1 cellular context compared by ENCODE assay signal in genomic region chr16:53346-54236, GRCh38.
A peak's percentile ranks its signal among the peaks of the same experiment; 100 is the strongest.
TF ChIP-seq lines count a peak whose summit lies in the region.

TSS of gene POLR3K (minus strand) at chr16:53608. CDS start at chr16:53586, 22 bp downstream.
TSS of gene SNRNP25 (plus strand) at chr16:53828. CDS start at chr16:54017, 189 bp downstream.

TF ChIP-seq in HepG2, 621 proteins besides CTCF, POLR2A, EP300 and RAD21 (continued from another document and continues in another):
- TF ChIP-seq, protein P1, sequence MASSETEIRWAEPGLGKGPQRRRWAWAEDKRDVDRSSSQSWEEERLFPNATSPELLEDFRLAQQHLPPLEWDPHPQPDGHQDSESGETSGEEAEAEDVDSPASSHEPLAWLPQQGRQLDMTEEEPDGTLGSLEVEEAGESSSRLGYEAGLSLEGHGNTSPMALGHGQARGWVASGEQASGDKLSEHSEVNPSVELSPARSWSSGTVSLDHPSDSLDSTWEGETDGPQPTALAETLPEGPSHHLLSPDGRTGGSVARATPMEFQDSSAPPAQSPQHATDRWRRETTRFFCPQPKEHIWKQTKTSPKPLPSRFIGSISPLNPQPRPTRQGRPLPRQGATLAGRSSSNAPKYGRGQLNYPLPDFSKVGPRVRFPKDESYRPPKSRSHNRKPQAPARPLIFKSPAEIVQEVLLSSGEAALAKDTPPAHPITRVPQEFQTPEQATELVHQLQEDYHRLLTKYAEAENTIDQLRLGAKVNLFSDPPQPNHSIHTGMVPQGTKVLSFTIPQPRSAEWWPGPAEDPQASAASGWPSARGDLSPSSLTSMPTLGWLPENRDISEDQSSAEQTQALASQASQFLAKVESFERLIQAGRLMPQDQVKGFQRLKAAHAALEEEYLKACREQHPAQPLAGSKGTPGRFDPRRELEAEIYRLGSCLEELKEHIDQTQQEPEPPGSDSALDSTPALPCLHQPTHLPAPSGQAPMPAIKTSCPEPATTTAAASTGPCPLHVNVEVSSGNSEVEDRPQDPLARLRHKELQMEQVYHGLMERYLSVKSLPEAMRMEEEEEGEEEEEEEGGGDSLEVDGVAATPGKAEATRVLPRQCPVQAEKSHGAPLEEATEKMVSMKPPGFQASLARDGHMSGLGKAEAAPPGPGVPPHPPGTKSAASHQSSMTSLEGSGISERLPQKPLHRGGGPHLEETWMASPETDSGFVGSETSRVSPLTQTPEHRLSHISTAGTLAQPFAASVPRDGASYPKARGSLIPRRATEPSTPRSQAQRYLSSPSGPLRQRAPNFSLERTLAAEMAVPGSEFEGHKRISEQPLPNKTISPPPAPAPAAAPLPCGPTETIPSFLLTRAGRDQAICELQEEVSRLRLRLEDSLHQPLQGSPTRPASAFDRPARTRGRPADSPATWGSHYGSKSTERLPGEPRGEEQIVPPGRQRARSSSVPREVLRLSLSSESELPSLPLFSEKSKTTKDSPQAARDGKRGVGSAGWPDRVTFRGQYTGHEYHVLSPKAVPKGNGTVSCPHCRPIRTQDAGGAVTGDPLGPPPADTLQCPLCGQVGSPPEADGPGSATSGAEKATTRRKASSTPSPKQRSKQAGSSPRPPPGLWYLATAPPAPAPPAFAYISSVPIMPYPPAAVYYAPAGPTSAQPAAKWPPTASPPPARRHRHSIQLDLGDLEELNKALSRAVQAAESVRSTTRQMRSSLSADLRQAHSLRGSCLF (CRISPR knock-in tag; IDR thresholded peaks at IDR 0.05; ENCODE audit: borderline replicate concordance) = no peak
- TF ChIP-seq ZFX (CRISPR knock-in tag; IDR thresholded peaks at IDR 0.05; ENCODE audit: low read depth) (peak; percentile 85), ZNF577 (CRISPR knock-in tag; IDR thresholded peaks at IDR 0.05; ENCODE audit: borderline replicate concordance, low read depth) (no peak), ZNF615 (CRISPR knock-in tag; IDR thresholded peaks at IDR 0.05; ENCODE audit: borderline replicate concordance) (peak; percentile 82; the same call in 1 of the 2 replicates), E2F2 (CRISPR knock-in tag; IDR thresholded peaks at IDR 0.05; ENCODE audit: borderline replicate concordance) (no peak), ZNF550 (CRISPR knock-in tag; IDR thresholded peaks at IDR 0.05; ENCODE audit: borderline replicate concordance) (0 out of 2 replicates have a peak, but pooled peaks have one; percentile 21), ZNF746 (CRISPR knock-in tag; IDR thresholded peaks at IDR 0.05) (no peak), TEAD3 (CRISPR knock-in tag; optimal IDR thresholded peaks at IDR 0.05; ENCODE audit: borderline replicate concordance) (peak; percentile 14), RCOR2 (CRISPR knock-in tag; IDR thresholded peaks at IDR 0.05) (no peak), LBX2 (CRISPR knock-in tag; IDR thresholded peaks at IDR 0.05; ENCODE audit: borderline replicate concordance) (0 out of 2 replicates have a peak, but pooled peaks have one; percentile 48), EEA1 (CRISPR knock-in tag; IDR thresholded peaks at IDR 0.05; ENCODE audit: borderline replicate concordance) (0 out of 2 replicates have a peak, but pooled peaks have one; percentile 24), HNF4A (CRISPR knock-in tag; IDR thresholded peaks at IDR 0.05) (no peak), ZNF142 (CRISPR knock-in tag; IDR thresholded peaks at IDR 0.05) (peak; percentile 77; the same call in 1 of the 2 replicates), DNMT1 (CRISPR knock-in tag; IDR thresholded peaks at IDR 0.05) (no peak; the same call in 1 of the 2 replicates), ZNF274 (CRISPR knock-in tag; IDR thresholded peaks at IDR 0.05) (no peak), KMT2B (CRISPR knock-in tag; IDR thresholded peaks at IDR 0.05) (peak; percentile 67; the same call in 1 of the 2 replicates), NR0B2 (CRISPR knock-in tag; IDR thresholded peaks at IDR 0.05) (peak; percentile 60), HDAC1 (CRISPR knock-in tag; IDR thresholded peaks at IDR 0.05) (peak; percentile 60), CENPX (CRISPR knock-in tag; IDR thresholded peaks at IDR 0.05) (no peak), GATAD1 (CRISPR knock-in tag; IDR thresholded peaks at IDR 0.05) (peak; percentile 66), PLRG1 (conservative IDR thresholded peaks at IDR 0.05) (no peak), ZNF207 (IDR thresholded peaks at IDR 0.05; ENCODE audit: borderline replicate concordance) (no peak), ZSCAN5A (CRISPR knock-in tag; IDR thresholded peaks at IDR 0.05; ENCODE audit: borderline replicate concordance) (no peak), PTBP1 (IDR thresholded peaks at IDR 0.05; ENCODE audit: low read depth, low read length, poor library complexity, severe bottlenecking) (no peak), MLLT10 (CRISPR knock-in tag; IDR thresholded peaks at IDR 0.05) (no peak), GLI4 (CRISPR knock-in tag; IDR thresholded peaks at IDR 0.05; ENCODE audit: borderline replicate concordance) (no peak), ETV5 (CRISPR knock-in tag; IDR thresholded peaks at IDR 0.05; ENCODE audit: borderline replicate concordance) (no peak), MTA1 (CRISPR knock-in tag; IDR thresholded peaks at IDR 0.05; ENCODE audit: borderline replicate concordance) (peak; percentile 37; the same call in 1 of the 2 replicates), GFI1 (CRISPR knock-in tag; IDR thresholded peaks at IDR 0.05; ENCODE audit: borderline replicate concordance) (peak; percentile 73; the same call in 1 of the 2 replicates), IRF2 (CRISPR knock-in tag; IDR thresholded peaks at IDR 0.05) (0 out of 2 replicates have a peak, but pooled peaks have one; percentile 6), ZNF33A (CRISPR knock-in tag; IDR thresholded peaks at IDR 0.05; ENCODE audit: borderline replicate concordance) (no peak), CCAR2 (optimal IDR thresholded peaks at IDR 0.05; ENCODE audit: low read depth, low read length) (no peak), ZNF282 (IDR thresholded peaks at IDR 0.05; ENCODE audit: partially characterized antibody) (no peak), ZNF136 (CRISPR knock-in tag; IDR thresholded peaks at IDR 0.05; ENCODE audit: low read depth) (no peak), FOXK2 (IDR thresholded peaks at IDR 0.05) (no peak), ZNF3 (CRISPR knock-in tag; IDR thresholded peaks at IDR 0.05) (no peak), ZBTB42 (CRISPR knock-in tag; IDR thresholded peaks at IDR 0.05) (no peak), ZNF720 (CRISPR knock-in tag; IDR thresholded peaks at IDR 0.05) (no peak), RFXANK (CRISPR knock-in tag; IDR thresholded peaks at IDR 0.05) (no peak), MTF1 (CRISPR knock-in tag; IDR thresholded peaks at IDR 0.05) (no peak; the same call in 1 of the 2 replicates), HDAC6 (IDR thresholded peaks at IDR 0.05; ENCODE audit: low read depth, low read length) (no peak)
- TF ChIP-seq, protein P2, sequence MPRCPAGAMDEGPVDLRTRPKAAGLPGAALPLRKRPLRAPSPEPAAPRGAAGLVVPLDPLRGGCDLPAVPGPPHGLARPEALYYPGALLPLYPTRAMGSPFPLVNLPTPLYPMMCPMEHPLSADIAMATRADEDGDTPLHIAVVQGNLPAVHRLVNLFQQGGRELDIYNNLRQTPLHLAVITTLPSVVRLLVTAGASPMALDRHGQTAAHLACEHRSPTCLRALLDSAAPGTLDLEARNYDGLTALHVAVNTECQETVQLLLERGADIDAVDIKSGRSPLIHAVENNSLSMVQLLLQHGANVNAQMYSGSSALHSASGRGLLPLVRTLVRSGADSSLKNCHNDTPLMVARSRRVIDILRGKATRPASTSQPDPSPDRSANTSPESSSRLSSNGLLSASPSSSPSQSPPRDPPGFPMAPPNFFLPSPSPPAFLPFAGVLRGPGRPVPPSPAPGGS (CRISPR knock-in tag; IDR thresholded peaks at IDR 0.05) = peak; percentile 70; the same call in 1 of the 2 replicates
- TF ChIP-seq, protein P3, sequence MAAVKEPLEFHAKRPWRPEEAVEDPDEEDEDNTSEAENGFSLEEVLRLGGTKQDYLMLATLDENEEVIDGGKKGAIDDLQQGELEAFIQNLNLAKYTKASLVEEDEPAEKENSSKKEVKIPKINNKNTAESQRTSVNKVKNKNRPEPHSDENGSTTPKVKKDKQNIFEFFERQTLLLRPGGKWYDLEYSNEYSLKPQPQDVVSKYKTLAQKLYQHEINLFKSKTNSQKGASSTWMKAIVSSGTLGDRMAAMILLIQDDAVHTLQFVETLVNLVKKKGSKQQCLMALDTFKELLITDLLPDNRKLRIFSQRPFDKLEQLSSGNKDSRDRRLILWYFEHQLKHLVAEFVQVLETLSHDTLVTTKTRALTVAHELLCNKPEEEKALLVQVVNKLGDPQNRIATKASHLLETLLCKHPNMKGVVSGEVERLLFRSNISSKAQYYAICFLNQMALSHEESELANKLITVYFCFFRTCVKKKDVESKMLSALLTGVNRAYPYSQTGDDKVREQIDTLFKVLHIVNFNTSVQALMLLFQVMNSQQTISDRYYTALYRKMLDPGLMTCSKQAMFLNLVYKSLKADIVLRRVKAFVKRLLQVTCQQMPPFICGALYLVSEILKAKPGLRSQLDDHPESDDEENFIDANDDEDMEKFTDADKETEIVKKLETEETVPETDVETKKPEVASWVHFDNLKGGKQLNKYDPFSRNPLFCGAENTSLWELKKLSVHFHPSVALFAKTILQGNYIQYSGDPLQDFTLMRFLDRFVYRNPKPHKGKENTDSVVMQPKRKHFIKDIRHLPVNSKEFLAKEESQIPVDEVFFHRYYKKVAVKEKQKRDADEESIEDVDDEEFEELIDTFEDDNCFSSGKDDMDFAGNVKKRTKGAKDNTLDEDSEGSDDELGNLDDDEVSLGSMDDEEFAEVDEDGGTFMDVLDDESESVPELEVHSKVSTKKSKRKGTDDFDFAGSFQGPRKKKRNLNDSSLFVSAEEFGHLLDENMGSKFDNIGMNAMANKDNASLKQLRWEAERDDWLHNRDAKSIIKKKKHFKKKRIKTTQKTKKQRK (IDR thresholded peaks at IDR 0.05; ENCODE audit: low read length) = no peak
- TF ChIP-seq, protein P4, sequence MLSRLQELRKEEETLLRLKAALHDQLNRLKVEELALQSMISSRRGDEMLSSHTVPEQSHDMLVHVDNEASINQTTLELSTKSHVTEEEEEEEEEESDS (CRISPR knock-in tag; IDR thresholded peaks at IDR 0.05; ENCODE audit: borderline replicate concordance) = no peak; the same call in 1 of the 2 replicates
